ENCODE assay signal across 1 cellular context in genomic region chr16:71893888-71894228, GRCh38.
TF ChIP-seq lines count a peak whose summit lies in the region.

No MANE protein-coding gene starts in this region.

TF ChIP-seq in GM23338, 12 proteins besides CTCF, POLR2A, EP300 and RAD21 (continued from another document):
- TF ChIP-seq, protein P1, sequence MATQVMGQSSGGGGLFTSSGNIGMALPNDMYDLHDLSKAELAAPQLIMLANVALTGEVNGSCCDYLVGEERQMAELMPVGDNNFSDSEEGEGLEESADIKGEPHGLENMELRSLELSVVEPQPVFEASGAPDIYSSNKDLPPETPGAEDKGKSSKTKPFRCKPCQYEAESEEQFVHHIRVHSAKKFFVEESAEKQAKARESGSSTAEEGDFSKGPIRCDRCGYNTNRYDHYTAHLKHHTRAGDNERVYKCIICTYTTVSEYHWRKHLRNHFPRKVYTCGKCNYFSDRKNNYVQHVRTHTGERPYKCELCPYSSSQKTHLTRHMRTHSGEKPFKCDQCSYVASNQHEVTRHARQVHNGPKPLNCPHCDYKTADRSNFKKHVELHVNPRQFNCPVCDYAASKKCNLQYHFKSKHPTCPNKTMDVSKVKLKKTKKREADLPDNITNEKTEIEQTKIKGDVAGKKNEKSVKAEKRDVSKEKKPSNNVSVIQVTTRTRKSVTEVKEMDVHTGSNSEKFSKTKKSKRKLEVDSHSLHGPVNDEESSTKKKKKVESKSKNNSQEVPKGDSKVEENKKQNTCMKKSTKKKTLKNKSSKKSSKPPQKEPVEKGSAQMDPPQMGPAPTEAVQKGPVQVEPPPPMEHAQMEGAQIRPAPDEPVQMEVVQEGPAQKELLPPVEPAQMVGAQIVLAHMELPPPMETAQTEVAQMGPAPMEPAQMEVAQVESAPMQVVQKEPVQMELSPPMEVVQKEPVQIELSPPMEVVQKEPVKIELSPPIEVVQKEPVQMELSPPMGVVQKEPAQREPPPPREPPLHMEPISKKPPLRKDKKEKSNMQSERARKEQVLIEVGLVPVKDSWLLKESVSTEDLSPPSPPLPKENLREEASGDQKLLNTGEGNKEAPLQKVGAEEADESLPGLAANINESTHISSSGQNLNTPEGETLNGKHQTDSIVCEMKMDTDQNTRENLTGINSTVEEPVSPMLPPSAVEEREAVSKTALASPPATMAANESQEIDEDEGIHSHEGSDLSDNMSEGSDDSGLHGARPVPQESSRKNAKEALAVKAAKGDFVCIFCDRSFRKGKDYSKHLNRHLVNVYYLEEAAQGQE (IDR thresholded peaks at IDR 0.05; ENCODE audit: unreplicated experiment), result no peak
- TF ChIP-seq CREB1 (CRISPR knock-in tag; IDR thresholded peaks at IDR 0.05; ENCODE audit: low read depth) (no peak), NANOG (IDR thresholded peaks at IDR 0.05; ENCODE audit: borderline replicate concordance) (no peak), JUNB (IDR thresholded peaks at IDR 0.05; ENCODE audit: unreplicated experiment) (no peak)
